Comparison of ENCODE assay signal across 8 cellular contexts in the genomic region with DNA sequence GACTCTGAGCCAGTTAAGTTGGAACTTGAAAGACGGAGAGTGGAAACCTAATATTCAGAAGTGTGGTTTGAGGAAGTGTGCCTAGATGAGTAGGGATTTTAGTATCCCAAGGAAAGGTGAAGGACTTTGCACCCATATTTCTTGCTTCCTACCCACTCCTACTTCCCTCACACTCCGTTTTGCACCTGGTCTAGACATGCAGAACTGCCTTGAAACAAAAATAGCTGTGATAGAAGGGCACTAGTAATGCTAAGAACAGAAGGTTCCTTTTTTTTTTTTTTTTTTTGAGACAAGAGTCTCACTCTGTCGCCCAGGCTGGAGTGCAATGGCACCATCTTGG. TPM values are rescaled to one million over a fixed set of nuclear protein-coding genes. Genes with fewer than 3 reads are reported as not detected.
A peak's percentile ranks its signal among the peaks of the same experiment; 100 is the strongest.
DNase-seq lines count a peak whose midpoint lies in the region; ATAC-seq and TF ChIP-seq lines count a peak whose summit lies in the region.

No MANE protein-coding gene starts in this region.

- peak overlapping the region; percentile 97 for H3K4me2 ChIP-seq in osteoblast (ENCODE audit: insufficient read depth, low read length)

- peaks cover 3 to 21% of the 10 kb centered on the region in 2 donors for H3K36me3 Mint-ChIP-seq in CD4-positive, alpha-beta memory T cell

- POLR2A ChIA-PET in CD4-positive, alpha-beta memory T cell (lab: Charles Lee; ENCODE audit: partially characterized antibody) = interaction anchor here (0.6 to 3.3 kb wide), 23 partner anchors 10 to 783 kb away, joined by 3 to 55 read pairs (median 5); a partner anchor contains a TSS

- H3K27ac Mint-ChIP-seq in CD4-positive, alpha-beta memory T cell = peak overlapping the region; percentile 91 to 97 (median 95)

- no peak for TF ChIP-seq CTCF in osteoblast (IDR thresholded peaks at IDR 0.05; ENCODE audit: extremely low read depth, low read depth, low read length)

- no peaks in the 10 kb centered on the region for H3K36me3 ChIP-seq in CD4-positive, alpha-beta memory T cell (ENCODE audit: insufficient read depth, low read length)
- peaks cover 1% of the 10 kb centered on the region for H3K36me3 ChIP-seq in effector memory CD4-positive, alpha-beta T cell (ENCODE audit: control insufficient read depth, insufficient read depth, low read length)
- peaks cover 15% of the 10 kb centered on the region for H3K36me3 ChIP-seq in osteoblast (ENCODE audit: insufficient read depth, low read length)

- H3K9me3 ChIP-seq in CD4-positive, alpha-beta memory T cell (ENCODE audit: control insufficient read depth in 1 of 2, low read length in 2 of 2) = no peaks in the 10 kb centered on the region
- no peaks in the 10 kb centered on the region for H3K9me3 ChIP-seq in effector memory CD4-positive, alpha-beta T cell (ENCODE audit: control insufficient read depth, low read length)
- no peaks in the 10 kb centered on the region for H3K9me3 ChIP-seq in osteoblast (ENCODE audit: low read depth, low read length)

- H3K9me3 Mint-ChIP-seq in CD4-positive, alpha-beta memory T cell = peaks cover 0 to 3% (median 0%) of the 10 kb centered on the region in 8 donors

- peaks cover 34% of the 10 kb centered on the region for H3K4me1 ChIP-seq in CD4-positive, alpha-beta memory T cell (ENCODE audit: insufficient read depth, low read length)
- H3K4me1 ChIP-seq in effector memory CD4-positive, alpha-beta T cell (ENCODE audit: control insufficient read depth, insufficient read depth, low read length, poor library complexity, severe bottlenecking) = peaks cover 22% of the 10 kb centered on the region
- H3K4me1 ChIP-seq in osteoblast (ENCODE audit: insufficient read depth, low read length) = peaks cover 23% of the 10 kb centered on the region

- H2AFZ ChIP-seq in osteoblast (ENCODE audit: low read length) = peak overlapping the region; percentile 94

- H3K79me2 ChIP-seq in osteoblast (ENCODE audit: insufficient read depth, low read length) = peaks cover 43% of the 10 kb centered on the region

- no peak for DNase-seq in CD4-positive, alpha-beta memory T cell
- DNase-seq in NAMALWA (ENCODE audit: low spot score) (peak; percentile 63), osteoblast (ENCODE audit: insufficient read length, low spot score, missing footprints) (no peak), DMS114 treated with DMSO at 0.1 percent for 48 hours (lab: John Stamatoyannopoulos, UW; ENCODE audit: unreplicated experiment) (no peak), NCI-H128 (lab: John Stamatoyannopoulos, UW; ENCODE audit: unreplicated experiment) (no peak)
- DNase-seq in effector memory CD4-positive, alpha-beta T cell = no peak
- no peak for DNase-seq in stimulated activated naive CD4-positive, alpha-beta T cell (lab: John Stamatoyannopoulos, UW)

- no peaks in the 10 kb centered on the region for H3K27me3 ChIP-seq in CD4-positive, alpha-beta memory T cell (ENCODE audit: insufficient read depth, low read length)
- H3K27me3 ChIP-seq in effector memory CD4-positive, alpha-beta T cell (replicated peaks; ENCODE audit: control insufficient read depth, insufficient read depth, low read length, poor library complexity, severe bottlenecking) = no peaks in the 10 kb centered on the region
- H3K27me3 ChIP-seq in osteoblast (ENCODE audit: insufficient read depth, low read length) = no peaks in the 10 kb centered on the region

- peak overlapping the region in 1 of 2 donors; percentile 71 for H3K4me3 ChIP-seq in CD4-positive, alpha-beta memory T cell (ENCODE audit: low read length in 2 of 2)
- H3K4me3 ChIP-seq in effector memory CD4-positive, alpha-beta T cell (ENCODE audit: insufficient read depth, low read depth, low read length, poor library complexity, severe bottlenecking) = peak overlapping the region; percentile 91
- H3K4me3 ChIP-seq in osteoblast (ENCODE audit: insufficient read depth, low read length) = peak overlapping the region; percentile 96

- no peak for ATAC-seq in GM19035 (IDR thresholded peaks at IDR 0.05; ENCODE audit: unreplicated experiment)

- H3K4me1 Mint-ChIP-seq in CD4-positive, alpha-beta memory T cell = peaks cover 25 to 48% (median 34%) of the 10 kb centered on the region in 4 donors

- peak overlapping the region; percentile 73 for H3K27ac ChIP-seq in CD4-positive, alpha-beta memory T cell (ENCODE audit: low read depth, low read length)
- no peak overlapping the region for H3K27ac ChIP-seq in effector memory CD4-positive, alpha-beta T cell (ENCODE audit: insufficient read depth, low read length, poor library complexity, severe bottlenecking)
- peak overlapping the region; percentile 43 for H3K27ac ChIP-seq in osteoblast (ENCODE audit: low read depth, low read length)

- peaks cover 1 to 2% of the 10 kb centered on the region in 2 donors for H3K27me3 Mint-ChIP-seq in CD4-positive, alpha-beta memory T cell

- H4K20me1 ChIP-seq in osteoblast (ENCODE audit: insufficient read depth, low read length) = peaks cover 31% of the 10 kb centered on the region

- H3K4me3 Mint-ChIP-seq in CD4-positive, alpha-beta memory T cell = peak overlapping the region; percentile 92 to 98 (median 96)

- CTCF ChIA-PET in CD4-positive, alpha-beta memory T cell (lab: Charles Lee; ENCODE audit: partially characterized antibody) = interaction anchor here (0.7 to 6.6 kb wide), 17 partner anchors 8 to 987 kb away, joined by 3 to 72 read pairs (median 5); a partner anchor contains a TSS

- intact Hi-C loops in CD4-positive, alpha-beta memory T cell (cut with micrococcal nuclease) = no loop called here

RNA-seq across cellular contexts. Expression of a gene that starts 0.7 kb away (rescaled TPM):
- 10 to 100 TPM; 69.8 to 77.5 TPM for total RNA-seq in CD4-positive, alpha-beta memory T cell
- polyA plus RNA-seq in CD4-positive, alpha-beta memory T cell = 10 to 100 TPM; 22.6 to 31.2 TPM
- 51.9 and 53.9 TPM in 2 replicates for total RNA-seq in osteoblast

RNA-seq across cellular contexts. Expression of a gene that starts 13.5 kb away (rescaled TPM):
- 10 to 100 TPM; 12.9 to 13.0 TPM for total RNA-seq in CD4-positive, alpha-beta memory T cell
- under 1 TPM; 0.56 to 0.72 TPM for polyA plus RNA-seq in CD4-positive, alpha-beta memory T cell
- total RNA-seq in osteoblast = 0.29 and 0.36 TPM in 2 replicates

RNA-seq across cellular contexts. Expression of a gene that starts 20.1 kb away (rescaled TPM):
- 1 to 10 TPM; 1.8 to 2.8 TPM for total RNA-seq in CD4-positive, alpha-beta memory T cell
- polyA plus RNA-seq in CD4-positive, alpha-beta memory T cell = 1 to 10 TPM in 1 of 2 donors, under 1 TPM in 1; 0.55 to 1.1 TPM
- not detected in 2 replicates for total RNA-seq in osteoblast

RNA-seq across cellular contexts. Expression of a gene that starts 32.7 kb away (rescaled TPM):
- total RNA-seq in CD4-positive, alpha-beta memory T cell = 10 to 100 TPM; 77.7 to 81.1 TPM
- 100 to 1,000 TPM; 212 to 238 TPM for polyA plus RNA-seq in CD4-positive, alpha-beta memory T cell
- total RNA-seq in osteoblast = 24.8 and 31.8 TPM in 2 replicates

RNA-seq across cellular contexts. Expression of a gene that starts 41.2 kb away (rescaled TPM):
- not detected for total RNA-seq in CD4-positive, alpha-beta memory T cell
- polyA plus RNA-seq in CD4-positive, alpha-beta memory T cell = not detected
- total RNA-seq in osteoblast = under 0.01 and 0.29 TPM in 2 replicates

Comparison
In these comparisons a context has a peak if more than half of its experiments do, and no peak if none do; other contexts are left out.
1. RNA of a gene that starts 13.5 kb away (total RNA-seq): 12.9 to 13.0 TPM in CD4-positive, alpha-beta memory T cell; 0.29 to 0.36 TPM in osteoblast; every median in the first group is over 10 times any median in the second.